Comparison of ENCODE assay signal across 23 cellular contexts in genomic region chr4:3215256-3215655, GRCh38. TPM values are rescaled to one million over a fixed set of nuclear protein-coding genes. Genes with fewer than 3 reads are reported as not detected.
DNase-seq lines count a peak whose midpoint lies in the region; ATAC-seq and TF ChIP-seq lines count a peak whose summit lies in the region.
"Had no signal": no experiment of that assay in that cellular context is flagged by ENCODE, and none has a peak within 500 bp of the region (broad histone marks: within the 10 kb centered on the region; RNA-seq: fewer than 3 reads in every experiment).

No MANE protein-coding gene starts in this region.

- H3K27me3 ChIP-seq in breast epithelium = no peaks in the 10 kb centered on the region
- H3K27me3 ChIP-seq in mammary epithelial cell (ENCODE audit: insufficient read depth, low read length) = no peaks in the 10 kb centered on the region
- H3K27me3 ChIP-seq in RWPE2 (ENCODE audit: insufficient read depth, poor library complexity, severe bottlenecking) = no peaks in the 10 kb centered on the region
- no peaks in the 10 kb centered on the region for H3K27me3 ChIP-seq in lower lobe of right lung (ENCODE audit: low read depth)
- H3K27me3 ChIP-seq: BLaER1 treated with 17β-estradiol and CSF1 and Interleukin-3, amounts not matched to agents 10 nM and 100 nM; SJSA1 had no signal

- H3K4me1 ChIP-seq in breast epithelium = no peaks in the 10 kb centered on the region
- H3K4me1 ChIP-seq in mammary epithelial cell (ENCODE audit: insufficient read depth, low read length) = no peaks in the 10 kb centered on the region
- no peaks in the 10 kb centered on the region for H3K4me1 ChIP-seq in RWPE2 (ENCODE audit: insufficient read depth, poor library complexity, severe bottlenecking)
- H3K4me1 ChIP-seq in lower lobe of right lung = no peaks in the 10 kb centered on the region
- H3K4me1 ChIP-seq: A549, SJSA1 had no signal

- no peaks in the 10 kb centered on the region for H3K9me3 ChIP-seq in breast epithelium
- no peaks in the 10 kb centered on the region for H3K9me3 ChIP-seq in mammary epithelial cell (replicated peaks; ENCODE audit: insufficient read depth, low read length)
- H3K9me3 ChIP-seq in RWPE2 (ENCODE audit: severe bottlenecking) = no peaks in the 10 kb centered on the region
- H3K9me3 ChIP-seq in lower lobe of right lung = no peaks in the 10 kb centered on the region
- H3K9me3 ChIP-seq: A549; BLaER1 treated with 17β-estradiol and CSF1 and Interleukin-3, amounts not matched to agents 10 nM and 100 nM; SJSA1 had no signal

- CTCF ChIA-PET in mammary epithelial cell (lab: Charles Lee; ENCODE audit: low non-redundant PET) = no interaction called here

- H3K4me1 Mint-ChIP-seq in type B pancreatic cell (ENCODE audit: unreplicated experiment) = no peaks in the 10 kb centered on the region

- peak overlapping the region; percentile 31 for H3K4me3 Mint-ChIP-seq in type B pancreatic cell
- H3K4me3 Mint-ChIP-seq: CD4-positive, alpha-beta T cell had no signal

- dilution Hi-C loops in mammary epithelial cell (cut with HindIII; ENCODE audit: low sequenced_read_pairs) = no loop called here

- in situ Hi-C loops in mammary epithelial cell (cut with MboI; ENCODE audit: low sequenced_read_pairs in 2 of 2) = no loop called here

- 84% methylated on average over 10 of the region's 12 CpGs for WGBS in mammary epithelial cell (ENCODE audit: low coverage, missing lambda C conversion rate)

- no peak overlapping the region for H2AFZ ChIP-seq in mammary epithelial cell (ENCODE audit: low read depth, low read length)

- ATAC-seq in RWPE2 (ENCODE audit: low read depth) (no peak), lower lobe of right lung (no peak), left colon (no peak)
- ATAC-seq: A549, PC-3, Right ventricle myocardium inferior had no signal

- no peak overlapping the region for H3K4me3 ChIP-seq in breast epithelium
- no peak overlapping the region for H3K4me3 ChIP-seq in mammary epithelial cell (replicated peaks in 1 of 3; ENCODE audit: insufficient read depth in 1 of 3, low read depth in 2 of 3, low read length in 3 of 3)
- H3K4me3 ChIP-seq in RWPE2 (ENCODE audit: severe bottlenecking) = no peak overlapping the region
- H3K4me3 ChIP-seq in lower lobe of right lung = no peak overlapping the region
- H3K4me3 ChIP-seq: A549; BLaER1 treated with 17β-estradiol and CSF1 and Interleukin-3, amounts not matched to agents 10 nM and 100 nM; SJSA1 had no signal

- H3K9ac ChIP-seq in mammary epithelial cell (ENCODE audit: insufficient read depth, low read length) = no peak overlapping the region
- H3K9ac ChIP-seq: BLaER1 treated with 17β-estradiol and CSF1 and Interleukin-3, amounts not matched to agents 10 nM and 100 nM; KMS-11 had no signal

- no TSS peak for BruUV-seq in mammary epithelial cell (replicated peaks; lab: Mats Ljungman, UMichigan)

- H4K20me1 ChIP-seq in mammary epithelial cell (ENCODE audit: insufficient read depth, low read length) = no peaks in the 10 kb centered on the region

- no peaks in the 10 kb centered on the region for H3K36me3 ChIP-seq in breast epithelium
- H3K36me3 ChIP-seq in mammary epithelial cell (ENCODE audit: insufficient read depth, low read length) = peaks cover 11% of the 10 kb centered on the region
- H3K36me3 ChIP-seq in RWPE2 (ENCODE audit: low read depth) = peaks cover 66% of the 10 kb centered on the region
- H3K36me3 ChIP-seq in lower lobe of right lung = peaks cover 96% of the 10 kb centered on the region

- intact Hi-C loops in breast epithelium (cut with DNase I; ENCODE audit: low total_unique reads) = no loop called here
- intact Hi-C loops in mammary epithelial cell (cut with micrococcal nuclease) = no loop called here
- intact Hi-C loops in lower lobe of right lung (cut with DNase I) = no loop called here
- intact Hi-C loops in left colon (cut with DNase I, micrococcal nuclease) = no loop called here

- no peak for TF ChIP-seq POLR2A in breast epithelium (IDR thresholded peaks at IDR 0.05)

- DNase-seq in breast epithelium (ENCODE audit: low spot score in 2 of 2) = peak; percentile 29 to 67
- DNase-seq in mammary epithelial cell = no peak
- peak; percentile 11 for DNase-seq in RWPE2 (ENCODE audit: low spot score)
- peak; percentile 10 for DNase-seq in lower lobe of right lung
- no peak for DNase-seq in type B pancreatic cell (ENCODE audit: extremely low spot score, unreplicated experiment)
- DNase-seq in substantia nigra (lab: John Stamatoyannopoulos, UW) = no peak
- no peak for DNase-seq in left colon
- DNase-seq: AML-193; CD4-positive, alpha-beta T cell; IMR-90; NCI-H1048; NCI-H1436 treated with DMSO at 0.1 percent for 48 hours; NCI-H187 treated with DMSO at 0.1 percent for 48 hours; NCI-H2171 treated with DMSO at 0.1 percent for 48 hours; NCI-H446; NCI-H524 treated with DMSO at 0.1 percent for 48 hours; NCI-H774; PC-3 had no signal

- TF ChIP-seq CTCF in breast epithelium (IDR thresholded peaks at IDR 0.05) (no peak), mammary epithelial cell (conservative IDR thresholded peaks at IDR 0.05 in 1 of 2, IDR thresholded peaks at IDR 0.05 in 1 of 2; ENCODE audit: extremely low read depth in 1 of 2, insufficient read depth in 1 of 2, low read depth in 1 of 2, low read length in 2 of 2) (no peak), RWPE2 (IDR thresholded peaks at IDR 0.05; ENCODE audit: poor library complexity, severe bottlenecking) (no peak), lower lobe of right lung (IDR thresholded peaks at IDR 0.05) (no peak), type B pancreatic cell (conservative IDR thresholded peaks at IDR 0.05) (no peak)

- H3K36me3 Mint-ChIP-seq in type B pancreatic cell = peaks cover 18% of the 10 kb centered on the region

- H3K9me3 Mint-ChIP-seq in type B pancreatic cell = no peaks in the 10 kb centered on the region
- H3K9me3 Mint-ChIP-seq: CD4-positive, alpha-beta T cell had no signal

- H3K4me2 ChIP-seq in mammary epithelial cell (ENCODE audit: insufficient read depth, low read depth, low read length) = no peak overlapping the region
- H3K4me2 ChIP-seq: A549; BLaER1 treated with 17β-estradiol and CSF1 and Interleukin-3, amounts not matched to agents 10 nM and 100 nM; KMS-11 had no signal

- H3K79me2 ChIP-seq in mammary epithelial cell (ENCODE audit: insufficient read depth, low read length) = no peaks in the 10 kb centered on the region

- H3K27ac Mint-ChIP-seq in type B pancreatic cell = peak overlapping the region; percentile 0
- H3K27ac Mint-ChIP-seq: CD4-positive, alpha-beta T cell had no signal

- no peaks in the 10 kb centered on the region for H3K27me3 Mint-ChIP-seq in type B pancreatic cell
- H3K27me3 Mint-ChIP-seq: CD4-positive, alpha-beta T cell had no signal

- H3K27ac ChIP-seq in breast epithelium (peak overlapping the region; percentile 3 to 30), mammary epithelial cell (ENCODE audit: insufficient read depth, low read depth, low read length) (no peak overlapping the region), RWPE2 (ENCODE audit: poor library complexity, severe bottlenecking) (no peak overlapping the region), lower lobe of right lung (no peak overlapping the region), substantia nigra (ENCODE audit: low read depth, low read length, poor library complexity, severe bottlenecking) (no peak overlapping the region)
- H3K27ac ChIP-seq: A549; BLaER1 treated with 17β-estradiol and CSF1 and Interleukin-3, amounts not matched to agents 10 nM and 100 nM; KMS-11; SJSA1 had no signal

RNA-seq across cellular contexts. Expression of gene MSANTD1, which starts 33.7 kb away (rescaled TPM):
- total RNA-seq in breast epithelium (under 1 TPM; 0.48 to 0.88 (median 0.66) TPM), mammary epithelial cell (1 to 10 TPM in 1 of 2 donors, under 1 TPM in 1; 0.68 to 1.0 TPM), lower lobe of right lung (1.9 TPM), type B pancreatic cell (ENCODE audit: low replicate concordance) (1.4 TPM in 2 replicates), left colon (under 1 TPM; 0.73 to 0.82 TPM)
- 0.05 TPM for polyA plus RNA-seq in mammary epithelial cell
- not detected for polyA minus RNA-seq in mammary epithelial cell

Comparison
In these comparisons a context has a peak if more than half of its experiments do, and no peak if none do; other contexts are left out.
1. DNase-seq: peak in breast epithelium (2 of 2), RWPE2 (single experiment) and lower lobe of right lung (single experiment); none in mammary epithelial cell (single experiment), type B pancreatic cell (single experiment), substantia nigra (0 of 49) and left colon (0 of 2).
2. H3K27ac ChIP-seq: peak in breast epithelium (2 of 2); none in mammary epithelial cell (single experiment), RWPE2 (single experiment), lower lobe of right lung (single experiment) and substantia nigra (single experiment).